In the genomic region with DNA sequence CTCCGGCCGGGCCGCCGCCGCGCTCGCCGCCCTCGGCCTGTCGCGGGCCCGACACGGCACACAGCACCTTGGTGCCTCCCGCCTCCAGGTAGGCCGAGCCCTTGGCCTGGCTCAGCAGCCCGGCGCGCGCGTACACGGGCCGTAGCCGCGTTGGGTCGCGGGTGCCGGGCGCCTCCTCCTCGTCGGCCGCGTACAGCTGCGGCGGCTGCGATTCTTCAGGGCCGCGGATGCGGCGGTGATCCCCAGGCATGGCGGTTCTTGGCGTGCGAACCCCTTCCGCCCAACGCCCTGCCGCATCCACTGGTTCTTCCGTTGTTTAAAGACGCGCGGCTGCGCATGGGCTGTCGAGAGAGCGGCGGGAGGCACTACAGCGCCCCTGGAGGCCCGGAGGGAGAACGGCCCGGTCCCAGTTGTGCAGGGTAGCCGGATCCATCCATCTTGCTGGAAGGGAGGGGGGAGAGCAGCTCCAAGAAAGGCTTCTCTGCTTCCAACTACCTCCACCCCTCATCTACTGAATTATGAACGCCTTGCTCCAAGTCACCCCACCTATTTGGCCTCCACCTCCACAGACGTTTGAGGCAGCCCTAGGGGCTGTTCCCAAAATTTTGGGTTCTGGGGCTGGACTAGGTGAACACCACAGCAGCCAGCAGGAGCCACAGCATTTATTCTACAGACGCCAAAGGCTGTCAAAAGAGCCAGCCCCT, we compare ENCODE assay signal across 8 cellular contexts. TPM values are rescaled to one million over a fixed set of nuclear protein-coding genes. Genes with fewer than 3 reads are reported as not detected.
DNase-seq lines count a peak whose midpoint lies in the region; ATAC-seq and TF ChIP-seq lines count a peak whose summit lies in the region.

A gene (minus strand): TSS at position 290 of the 704 bp plus-strand sequence. CDS start 40 bp downstream, at position 250.

- H3K36me3 Mint-ChIP-seq in Caco-2 (ENCODE audit: insufficient read depth, unreplicated experiment) (peaks cover 86% of the 10 kb centered on the region), memory B cell (no peaks in the 10 kb centered on the region)

- DNase-seq in Caco-2 (peak; percentile 96 to 98), HT-29 (ENCODE audit: low spot score) (peak; percentile 90), NK-92 (lab: John Stamatoyannopoulos, UW; ENCODE audit: unreplicated experiment) (peak; percentile 45), memory B cell (ENCODE audit: low spot score in 2 of 2) (peak; percentile 86 to 91)
- DNase-seq in activated CD8-positive, alpha-beta memory T cell treated with anti-CD3 and anti-CD28 coated beads for 1 hour (ENCODE audit: extremely low read depth in 1 of 2, low read depth in 1 of 2) = peak; percentile 84
- peak; percentile 86 to 88 (median 86) for DNase-seq in effector memory CD4-positive, alpha-beta T cell
- peak; percentile 85 for DNase-seq in stimulated activated CD8-positive, alpha-beta memory T cell treated with anti-CD3 and anti-CD28 coated beads, Interleukin-12 subunit alpha, Interleukin-12 subunit beta, amount 100 ng/mL, for 1 hour (ENCODE audit: low read depth)

- no peaks in the 10 kb centered on the region for H3K9me3 ChIP-seq in Caco-2
- H3K9me3 ChIP-seq in effector memory CD4-positive, alpha-beta T cell (ENCODE audit: control insufficient read depth, low read length) = no peaks in the 10 kb centered on the region

- no peaks in the 10 kb centered on the region for H3K27me3 ChIP-seq in Caco-2 (replicated peaks; ENCODE audit: control insufficient read depth, insufficient read depth, low read length)
- no peaks in the 10 kb centered on the region for H3K27me3 ChIP-seq in effector memory CD4-positive, alpha-beta T cell (replicated peaks; ENCODE audit: control insufficient read depth, insufficient read depth, low read length, poor library complexity, severe bottlenecking)

- intact Hi-C loops in Caco-2 (cut with micrococcal nuclease; ENCODE audit: unreplicated experiment) = no loop called here

- peaks cover 10% of the 10 kb centered on the region for H3K36me3 ChIP-seq in Caco-2 (ENCODE audit: control insufficient read depth, insufficient read depth, low read length)
- H3K36me3 ChIP-seq in effector memory CD4-positive, alpha-beta T cell (ENCODE audit: control insufficient read depth, insufficient read depth, low read length) = peaks cover 26% of the 10 kb centered on the region

- H3K4me1 Mint-ChIP-seq in Caco-2 (ENCODE audit: low read depth, unreplicated experiment) = no peaks in the 10 kb centered on the region
- peaks cover 8% of the 10 kb centered on the region for H3K4me1 Mint-ChIP-seq in memory B cell

- peak; percentile 97 to 98 for TF ChIP-seq CTCF in Caco-2 (IDR thresholded peaks at IDR 0.05; ENCODE audit: insufficient read depth in 1 of 2, low read depth in 1 of 2, low read length in 1 of 2, severe bottlenecking in 1 of 2, unreplicated experiment in 1 of 2)

- peak within 1 kb of the TSS; percentile 99 for H3K4me3 ChIP-seq in Caco-2 (ENCODE audit: low read depth, low read length)
- H3K4me3 ChIP-seq in effector memory CD4-positive, alpha-beta T cell (ENCODE audit: insufficient read depth, low read depth, low read length, poor library complexity, severe bottlenecking) = peak within 1 kb of the TSS; percentile 70

- H3K27me3 Mint-ChIP-seq in Caco-2 (ENCODE audit: insufficient read depth, unreplicated experiment) = no peaks in the 10 kb centered on the region
- no peaks in the 10 kb centered on the region for H3K27me3 Mint-ChIP-seq in memory B cell

- H3K27ac ChIP-seq in effector memory CD4-positive, alpha-beta T cell (ENCODE audit: insufficient read depth, low read length, poor library complexity, severe bottlenecking) = peak within 1 kb of the TSS; percentile 86

- peak within 1 kb of the TSS; percentile 89 for H3K27ac Mint-ChIP-seq in Caco-2 (ENCODE audit: unreplicated experiment)
- peak within 1 kb of the TSS; percentile 40 for H3K27ac Mint-ChIP-seq in memory B cell

- POLR2A ChIA-PET in Caco-2 (lab: Charles Lee) = interaction anchor here (1.2 kb wide), 1 partner anchor 38 kb away, joined by 3 read pairs; a partner anchor contains a TSS

- ATAC-seq in GM21360 (IDR thresholded peaks at IDR 0.05; ENCODE audit: unreplicated experiment) (peak; percentile 84), memory B cell (ENCODE audit: low read depth) (peak; percentile 90)

- peak within 1 kb of the TSS; percentile 82 for H3K4me3 Mint-ChIP-seq in Caco-2 (ENCODE audit: unreplicated experiment)
- peak within 1 kb of the TSS; percentile 79 for H3K4me3 Mint-ChIP-seq in memory B cell

- H3K4me1 ChIP-seq in Caco-2 = no peaks in the 10 kb centered on the region
- H3K4me1 ChIP-seq in effector memory CD4-positive, alpha-beta T cell (ENCODE audit: control insufficient read depth, insufficient read depth, low read length, poor library complexity, severe bottlenecking) = peaks cover 10% of the 10 kb centered on the region

- CTCF ChIA-PET in Caco-2 (lab: Charles Lee) = interaction anchor here (0.6 to 2.2 kb wide), 8 partner anchors 16 to 158 kb away, joined by 3 to 11 read pairs (median 4); a partner anchor contains a TSS

- no TSS peak for BruUV-seq in Caco-2 (replicated peaks; lab: Mats Ljungman, UMichigan)

- H3K9me3 Mint-ChIP-seq in Caco-2 (ENCODE audit: unreplicated experiment) (no peaks in the 10 kb centered on the region), memory B cell (no peaks in the 10 kb centered on the region)

RNA-seq across cellular contexts. Expression of the gene that starts here (rescaled TPM):
- 33.6 and 34.6 TPM in 2 replicates for total RNA-seq in Caco-2 (2022)
- total RNA-seq in HT-29 (2014; rRNA removed; shearing (Covaris generic)) = 27.5 and 28.5 TPM in 2 replicates

Comparison
In these comparisons a context has a peak if more than half of its experiments do, and no peak if none do; other contexts are left out.
1. Peak in every context shown above with its lines: DNase-seq, ATAC-seq, H3K4me3 ChIP-seq and H3K27ac ChIP-seq.
2. DNase-seq: peak in every context shown above with its lines; median percentile 97 in Caco-2; 90 in HT-29; 88 in memory B cell; 86 in effector memory CD4-positive, alpha-beta T cell; 85 in stimulated activated CD8-positive, alpha-beta memory T cell treated with anti-CD3 and anti-CD28 coated beads, Interleukin-12 subunit alpha, Interleukin-12 subunit beta, amount 100 ng/mL, for 1 hour; 84 in activated CD8-positive, alpha-beta memory T cell treated with anti-CD3 and anti-CD28 coated beads for 1 hour; 45 in NK-92.